1 cellular context compared by ENCODE assay signal in genomic region chr10:63629363-63630084, GRCh38.
TF ChIP-seq lines count a peak whose summit lies in the region.

No MANE protein-coding gene starts in this region.

TF ChIP-seq in GM12878, 131 proteins besides CTCF, POLR2A, EP300 and RAD21 (continued from another document):
- TF ChIP-seq BCLAF1 (IDR thresholded peaks at IDR 0.05) = no peak
- TF ChIP-seq YBX1 (IDR thresholded peaks at IDR 0.05) = no peak
- peak; percentile 66 for TF ChIP-seq RELA (IDR thresholded peaks at IDR 0.05; ENCODE audit: borderline replicate concordance, partially characterized antibody)
- TF ChIP-seq SUPT20H (IDR thresholded peaks at IDR 0.05; ENCODE audit: borderline replicate concordance, control insufficient read depth, low read depth, low read length) = no peak
- no peak for TF ChIP-seq ZBTB33 (IDR thresholded peaks at IDR 0.05)
